ENCODE assay signal across 9 cellular contexts in genomic region chr2:134668821-134669220, GRCh38. TPM values are rescaled to one million over a fixed set of nuclear protein-coding genes. Genes with fewer than 3 reads are reported as not detected.
A peak's percentile ranks its signal among the peaks of the same experiment; 100 is the strongest.
DNase-seq lines count a peak whose midpoint lies in the region; ATAC-seq, FAIRE-seq and TF ChIP-seq lines count a peak whose summit lies in the region.
"Had no signal": no experiment of that assay in that cellular context is flagged by ENCODE, and none has a peak within 500 bp of the region (broad histone marks: within the 10 kb centered on the region; RNA-seq: fewer than 3 reads in every experiment).

No MANE protein-coding gene starts in this region.

- TF ChIP-seq CTCF in gastroesophageal sphincter (IDR thresholded peaks at IDR 0.05), result no peak

- H3K27me3 ChIP-seq in gastroesophageal sphincter, result peaks cover 11% of the 10 kb centered on the region

- no peak for TF ChIP-seq POLR2A in gastroesophageal sphincter (IDR thresholded peaks at IDR 0.05)

- peak; percentile 81 for DNase-seq in G401 (ENCODE audit: low spot score)
- DNase-seq in RPMI7951 (ENCODE audit: low read depth), result peak; percentile 87
- DNase-seq in activated gamma-delta T cell treated with anti-CD3 and anti-CD28 coated beads, Interleukin-2, amount 50 U/mL, for 16 hours (ENCODE audit: low read depth), result peak; percentile 79
- peak; percentile 17 to 73 for DNase-seq in stimulated activated CD4-positive, alpha-beta T cell treated with anti-CD3 and anti-CD28 coated beads, Interleukin-1b, Interleukin-23, amount 100 ng/mL, for 4 hours (ENCODE audit: low read depth in 2 of 2)
- no peak for DNase-seq in HTR-8/SVneo (ENCODE audit: insufficient read length, low spot score)
- no peak for DNase-seq in DMS53 (lab: John Stamatoyannopoulos, UW)
- no peak for DNase-seq in SHP77 treated with DMSO at 0.1 percent for 48 hours (lab: John Stamatoyannopoulos, UW)

- no peak overlapping the region for H3K27ac ChIP-seq in gastroesophageal sphincter

- in situ Hi-C loops in G401 (cut with HindIII; ENCODE audit: low sequenced_read_pairs), result no loop called here

- WGBS in gastroesophageal sphincter (ENCODE audit: low coverage in 1 of 2), 2 donors, result 75 to 80% methylated on average over 2 to 3 of the region's 7 CpGs

- no peaks in the 10 kb centered on the region for H3K36me3 ChIP-seq in gastroesophageal sphincter

- TF ChIP-seq EP300 in gastroesophageal sphincter (IDR thresholded peaks at IDR 0.05), result no peak

- no peak for ATAC-seq in gastroesophageal sphincter

- no peak for FAIRE-seq in HTR-8/SVneo (lab: Jason Lieb, UNC)
- FAIRE-seq: bronchial epithelial cell had no signal

- H3K4me3 ChIP-seq in gastroesophageal sphincter, result no peak overlapping the region

- peaks cover 0 to 11% (median 0%) of the 10 kb centered on the region in 3 donors for H3K4me1 ChIP-seq in gastroesophageal sphincter

- H3K9me3 ChIP-seq in gastroesophageal sphincter, result no peaks in the 10 kb centered on the region

RNA-seq across cellular contexts. Expression of gene TMEM163, which starts 50.0 kb away (rescaled TPM):
- not detected in 2 replicates for total RNA-seq in G401 (2014; rRNA removed; shearing (Covaris generic))
- total RNA-seq in RPMI7951 (2014; rRNA removed; shearing (Covaris generic)), result 10.3 and 10.7 TPM in 2 replicates
- 1 to 10 TPM in 1 of 4 donors, under 1 TPM in 3; 0.27 to 2.5 (median 0.60) TPM for total RNA-seq in gastroesophageal sphincter
- total RNA-seq: bronchial epithelial cell had no signal

Comparison
In these comparisons a context has a peak if more than half of its experiments do, and no peak if none do; other contexts are left out.
1. DNase-seq: peak in G401 (single experiment), RPMI7951 (single experiment), activated gamma-delta T cell treated with anti-CD3 and anti-CD28 coated beads, Interleukin-2, amount 50 U/mL, for 16 hours (single experiment) and stimulated activated CD4-positive, alpha-beta T cell treated with anti-CD3 and anti-CD28 coated beads, Interleukin-1b, Interleukin-23, amount 100 ng/mL, for 4 hours (2 of 2); none in HTR-8/SVneo (single experiment), DMS53 (single experiment) and SHP77 treated with DMSO at 0.1 percent for 48 hours (single experiment).